ENCODE assay signal across 24 cellular contexts in genomic region chr7:24939406-24939805, GRCh38.
"Had no signal": no experiment of that assay in that cellular context is flagged by ENCODE, and none has a peak within 500 bp of the region (broad histone marks: within the 10 kb centered on the region; RNA-seq: fewer than 3 reads in every experiment).

No MANE protein-coding gene starts in this region.

- H3K4me3 Mint-ChIP-seq: activated CD4-positive, alpha-beta T cell treated with anti-CD3 and anti-CD28 coated beads, Interleukin-2, amount 10 ng/mL, durations not matched to agents 7 days and 5 days; activated naive CD8-positive, alpha-beta T cell treated with anti-CD3 and anti-CD28 coated beads for 36 hours; activated T-helper 1 cell treated with anti-CD3 and anti-CD28 coated beads, Interleukin-12 subunit alpha, Interleukin-12 subunit beta, Interleukin-2, Interleukin-4 antibody, amounts not matched to agents 30 ng/mL and 10 ng/mL and 1 ng/mL, durations not matched to agents 14 hours and 24 hours and 36 hours; naive thymus-derived CD8-positive, alpha-beta T cell had no signal

- DNase-seq: activated CD4-positive, alpha-beta T cell treated with anti-CD3 and anti-CD28 coated beads, Interleukin-2, amount 10 ng/mL, durations not matched to agents 7 days and 5 days; activated naive CD8-positive, alpha-beta T cell treated with anti-CD3 and anti-CD28 coated beads for 36 hours; amygdala; body of pancreas; caudate nucleus; colonic mucosa; effector CD8-positive, alpha-beta T cell; esophagus squamous epithelium; foreskin keratinocyte; kidney glomerular epithelial cell; left ventricle myocardium superior; mesenchymal stem cell; naive thymus-derived CD8-positive, alpha-beta T cell; nucleus accumbens; stimulated activated CD4-positive, alpha-beta T cell treated with anti-CD3 and anti-CD28 coated beads, Interleukin-15, amount 100 ng/mL, for 24 hours; stimulated activated CD4-positive, alpha-beta T cell treated with anti-CD3 and anti-CD28 coated beads, Interleukin-4, amount 100 ng/mL, for 24 hours; stimulated activated naive CD4-positive, alpha-beta T cell treated with Interleukin-2 at 50 U/mL for 16 hours; transverse colon had no signal

- H3K27ac Mint-ChIP-seq: activated CD4-positive, alpha-beta T cell treated with anti-CD3 and anti-CD28 coated beads, Interleukin-2, amount 10 ng/mL, durations not matched to agents 7 days and 5 days; activated naive CD8-positive, alpha-beta T cell treated with anti-CD3 and anti-CD28 coated beads for 36 hours; activated T-helper 1 cell treated with anti-CD3 and anti-CD28 coated beads, Interleukin-12 subunit alpha, Interleukin-12 subunit beta, Interleukin-2, Interleukin-4 antibody, amounts not matched to agents 30 ng/mL and 10 ng/mL and 1 ng/mL, durations not matched to agents 14 hours and 24 hours and 36 hours; naive thymus-derived CD8-positive, alpha-beta T cell; progenitor cell of endocrine pancreas had no signal

- ATAC-seq: body of pancreas; foreskin keratinocyte; left ventricle myocardium superior; naive thymus-derived CD8-positive, alpha-beta T cell had no signal

- FAIRE-seq: endothelial cell of umbilical vein, TTC549 had no signal

- H3K9me3 ChIP-seq: body of pancreas, colonic mucosa, esophagus squamous epithelium, right atrium auricular region, transverse colon, vagina had no signal

- H3K27me3 Mint-ChIP-seq: activated CD4-positive, alpha-beta T cell treated with anti-CD3 and anti-CD28 coated beads, Interleukin-2, amount 10 ng/mL, durations not matched to agents 7 days and 5 days; activated naive CD8-positive, alpha-beta T cell treated with anti-CD3 and anti-CD28 coated beads for 36 hours; naive thymus-derived CD8-positive, alpha-beta T cell; progenitor cell of endocrine pancreas had no signal
